ENCODE assay signal across 8 cellular contexts in the genomic region with DNA sequence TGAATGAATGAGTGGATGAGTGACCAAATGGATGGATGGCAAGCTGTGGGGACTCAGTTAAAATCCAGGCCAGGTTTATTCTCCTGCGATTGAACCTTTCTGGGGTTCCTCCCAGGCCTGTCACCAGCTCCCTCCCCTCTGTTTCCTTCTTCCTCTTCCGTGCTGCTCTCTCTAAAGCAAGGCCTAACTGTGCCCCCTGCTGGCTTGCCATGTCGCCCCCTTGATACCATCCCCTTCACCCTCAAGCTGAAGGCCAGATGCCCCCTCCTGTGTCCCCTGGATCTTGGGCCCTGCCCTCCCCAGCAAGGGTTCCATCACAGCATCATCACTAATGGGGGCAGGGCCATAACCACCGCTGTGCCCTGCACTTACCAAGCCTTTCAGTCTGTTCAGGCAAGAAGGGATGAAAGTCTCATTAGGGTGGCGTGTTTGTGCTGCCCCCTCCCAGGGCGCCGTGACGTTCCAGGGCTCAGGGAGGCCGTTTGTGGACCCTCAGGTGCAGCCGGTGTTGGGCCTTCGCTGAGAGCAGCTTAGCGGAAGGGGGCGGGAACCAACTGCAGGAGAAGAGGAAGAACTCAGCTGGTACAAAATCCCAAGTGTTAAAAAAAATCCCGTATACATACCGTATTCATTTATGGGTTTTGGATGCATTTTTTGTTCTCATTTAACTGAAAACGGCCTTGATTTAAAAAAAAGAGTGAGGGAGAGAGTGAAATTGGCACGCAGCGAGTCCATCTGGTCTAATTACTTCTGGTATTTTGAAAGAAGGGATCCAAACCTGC.
DNase-seq lines count a peak whose midpoint lies in the region; ATAC-seq and TF ChIP-seq lines count a peak whose summit lies in the region.

No MANE protein-coding gene starts in this region.

- no peaks in the 10 kb centered on the region for H3K9me3 ChIP-seq in CD4-positive, alpha-beta T cell (ENCODE audit: control insufficient read depth, low read length)

- H3K27ac ChIP-seq in CD4-positive, alpha-beta T cell (ENCODE audit: low read depth, low read length): no peak overlapping the region

- peak overlapping the region; percentile 72 for H3K27ac Mint-ChIP-seq in CD4-positive, alpha-beta T cell
- H3K27ac Mint-ChIP-seq in T-cell (peak overlapping the region; percentile 77 to 88), nephron progenitor cell (no peak overlapping the region), mesothelial cell of epicardium (no peak overlapping the region)

- intact Hi-C loops in CD4-positive, alpha-beta T cell (cut with DNase I, micrococcal nuclease): loop anchor here in 1 of 2 experiments (1.0 kb wide), 1 partner anchor 93 kb away; no protein-coding TSS in a partner anchor

- POLR2A ChIA-PET in CD4-positive, alpha-beta T cell (lab: Charles Lee): no interaction called here
- POLR2A ChIA-PET in T-cell (lab: Charles Lee): no interaction called here

- H3K27me3 Mint-ChIP-seq in CD4-positive, alpha-beta T cell: no peaks in the 10 kb centered on the region
- H3K27me3 Mint-ChIP-seq in T-cell (no peaks in the 10 kb centered on the region), nephron progenitor cell (ENCODE audit: low read depth, poor library complexity) (peaks cover 1% of the 10 kb centered on the region), mesothelial cell of epicardium (ENCODE audit: low read depth) (peaks cover 4% of the 10 kb centered on the region)

- CTCF ChIA-PET in CD4-positive, alpha-beta T cell (lab: Charles Lee): no interaction called here
- CTCF ChIA-PET in T-cell (lab: Charles Lee): no interaction called here

- no peaks in the 10 kb centered on the region for H3K9me3 Mint-ChIP-seq in CD4-positive, alpha-beta T cell
- H3K9me3 Mint-ChIP-seq in T-cell (no peaks in the 10 kb centered on the region), nephron progenitor cell (no peaks in the 10 kb centered on the region), mesothelial cell of epicardium (no peaks in the 10 kb centered on the region)

- in situ Hi-C loops in GM13976 (cut with MboI; ENCODE audit: low sequenced_read_pairs, unreplicated experiment): no loop called here

- H3K27me3 ChIP-seq in CD4-positive, alpha-beta T cell (ENCODE audit: control insufficient read depth, insufficient read depth, low read length): no peaks in the 10 kb centered on the region

- peak in 2 of 10 experiments; percentile 1 to 9 for DNase-seq in CD4-positive, alpha-beta T cell
- DNase-seq in GM13976 (ENCODE audit: low spot score): no peak
- DNase-seq in T-cell: peak in 15 of 34 experiments; percentile 4 to 35 (median 15)
- DNase-seq in left kidney (ENCODE audit: low read depth, low spot score): peak; percentile 20
- no peak for DNase-seq in nephron progenitor cell
- DNase-seq in iPS-NIHi11 (ENCODE audit: low spot score): no peak
- no peak for DNase-seq in mesothelial cell of epicardium (ENCODE audit: low spot score in 2 of 2, unreplicated experiment in 2 of 2)

- TF ChIP-seq CTCF in CD4-positive, alpha-beta T cell (IDR thresholded peaks at IDR 0.05): no peak
- TF ChIP-seq CTCF in GM13976 (IDR thresholded peaks at IDR 0.05; ENCODE audit: borderline replicate concordance, control extremely low read depth, extremely low read depth, insufficient read depth, missing control alignments) (peak; percentile 6), nephron progenitor cell (IDR thresholded peaks at IDR 0.05) (no peak), mesothelial cell of epicardium (IDR thresholded peaks at IDR 0.05; ENCODE audit: unreplicated experiment) (no peak)

- no peaks in the 10 kb centered on the region for H3K36me3 Mint-ChIP-seq in CD4-positive, alpha-beta T cell (ENCODE audit: low read depth)
- H3K36me3 Mint-ChIP-seq in T-cell (no peaks in the 10 kb centered on the region), nephron progenitor cell (ENCODE audit: low read depth) (no peaks in the 10 kb centered on the region), mesothelial cell of epicardium (no peaks in the 10 kb centered on the region)

- H3K4me1 Mint-ChIP-seq in CD4-positive, alpha-beta T cell (ENCODE audit: low read depth): peaks cover 16% of the 10 kb centered on the region
- peaks cover 14 to 16% (median 15%) of the 10 kb centered on the region in 3 donors for H3K4me1 Mint-ChIP-seq in T-cell
- H3K4me1 Mint-ChIP-seq in nephron progenitor cell: peaks cover 6% of the 10 kb centered on the region
- no peaks in the 10 kb centered on the region for H3K4me1 Mint-ChIP-seq in mesothelial cell of epicardium

- peak; percentile 37 for ATAC-seq in CD4-positive, alpha-beta T cell (ENCODE audit: poor library complexity)
- ATAC-seq in T-cell (replicated peaks in 1 of 4) (peak in 3 of 4 experiments; percentile 38 to 71 (median 60)), GM18909 (IDR thresholded peaks at IDR 0.05; ENCODE audit: poor library complexity, unreplicated experiment) (no peak)

- H3K4me3 Mint-ChIP-seq in CD4-positive, alpha-beta T cell: peak overlapping the region; percentile 82
- peak overlapping the region; percentile 65 to 72 (median 67) for H3K4me3 Mint-ChIP-seq in T-cell
- no peak overlapping the region for H3K4me3 Mint-ChIP-seq in nephron progenitor cell
- H3K4me3 Mint-ChIP-seq in mesothelial cell of epicardium: no peak overlapping the region

Comparison
In these comparisons a context has a peak if more than half of its experiments do, and no peak if none do; other contexts are left out.
1. H3K27ac Mint-ChIP-seq: peak in CD4-positive, alpha-beta T cell (single experiment) and T-cell (2 of 2); none in nephron progenitor cell (single experiment) and mesothelial cell of epicardium (single experiment).
2. H3K4me3 Mint-ChIP-seq: peak in CD4-positive, alpha-beta T cell (single experiment) and T-cell (3 of 3); none in nephron progenitor cell (single experiment) and mesothelial cell of epicardium (single experiment).